9 cellular contexts compared by ENCODE assay signal in genomic region chr15:85692873-85693272, GRCh38.
A peak's percentile ranks its signal among the peaks of the same experiment; 100 is the strongest.
DNase-seq lines count a peak whose midpoint lies in the region; ATAC-seq and TF ChIP-seq lines count a peak whose summit lies in the region.
"Had no signal": no experiment of that assay in that cellular context is flagged by ENCODE, and none has a peak within 500 bp of the region (broad histone marks: within the 10 kb centered on the region; RNA-seq: fewer than 3 reads in every experiment).

No MANE protein-coding gene starts in this region.

- H2AFZ ChIP-seq in neuronal stem cell (ENCODE audit: low read length): no peak overlapping the region

- WGBS in neuronal stem cell (ENCODE audit: extremely low coverage in 2 of 2, insufficient read length in 2 of 2, insufficient replicate concordance in 1 of 2), 2 donors: no CpG with 5 or more reads among the region's 5 CpGs

- H2BK15ac ChIP-seq in neuronal stem cell (ENCODE audit: low read length): no peak overlapping the region

- no peaks in the 10 kb centered on the region for H3K9me3 Mint-ChIP-seq in naive B cell
- no peaks in the 10 kb centered on the region for H3K9me3 Mint-ChIP-seq in glutamatergic neuron (ENCODE audit: unreplicated experiment)

- H3K27ac ChIP-seq in neuronal stem cell (replicated peaks; ENCODE audit: low read length): no peak overlapping the region
- H3K27ac ChIP-seq: epithelial cell of prostate had no signal

- DNase-seq in T-helper 17 cell (no peak), naive B cell (no peak), NCI-H1092 treated with DMSO at 0.1 percent for 48 hours (lab: John Stamatoyannopoulos, UW) (no peak), SIG-M5 treated with dmso at 0.1 percent for 504 hours (lab: John Stamatoyannopoulos, UW; ENCODE audit: unreplicated experiment) (no peak), neuronal stem cell (ENCODE audit: low spot score) (no peak), glutamatergic neuron (no peak)

- no peak for TF ChIP-seq CTCF in glutamatergic neuron (IDR thresholded peaks at IDR 0.05; ENCODE audit: partially characterized antibody, unreplicated experiment)

- H3K9me3 ChIP-seq in T-helper 17 cell (ENCODE audit: control insufficient read depth, low read length, poor library complexity, severe bottlenecking): no peaks in the 10 kb centered on the region
- H3K9me3 ChIP-seq in neuronal stem cell (replicated peaks in 1 of 2; ENCODE audit: control insufficient read depth in 2 of 2, insufficient read depth in 1 of 2, low read depth in 1 of 2, low read length in 2 of 2): no peaks in the 10 kb centered on the region

- no peak overlapping the region for H4K8ac ChIP-seq in neuronal stem cell (ENCODE audit: low read depth, low read length)

- no peak overlapping the region for H3K4ac ChIP-seq in neuronal stem cell (ENCODE audit: low read length)

- H2BK12ac ChIP-seq in neuronal stem cell (ENCODE audit: low read length): no peak overlapping the region

- no peak overlapping the region for H3K4me2 ChIP-seq in neuronal stem cell (ENCODE audit: insufficient read depth, low read length, poor library complexity, severe bottlenecking)

- H3K4me1 Mint-ChIP-seq in T-helper 17 cell (peaks cover 57% of the 10 kb centered on the region), naive B cell (peaks cover 36 to 59% (median 58%) of the 10 kb centered on the region in 3 donors), glutamatergic neuron (ENCODE audit: low read depth, unreplicated experiment) (peaks cover 2% of the 10 kb centered on the region)

- peak; percentile 60 for ATAC-seq in GM18907 (IDR thresholded peaks at IDR 0.05; ENCODE audit: unreplicated experiment)
- peak; percentile 53 for ATAC-seq in HG02759 (IDR thresholded peaks at IDR 0.05; ENCODE audit: unreplicated experiment)
- ATAC-seq in T-helper 17 cell: peak; percentile 38
- no peak for ATAC-seq in naive B cell (ENCODE audit: low read depth in 2 of 2)

- H3K36me3 ChIP-seq in neuronal stem cell (replicated peaks in 1 of 2; ENCODE audit: control insufficient read depth in 2 of 2, insufficient read depth in 2 of 2, low read length in 2 of 2): peaks cover 11 to 54% of the 10 kb centered on the region in 2 donors

- H3K23ac ChIP-seq in neuronal stem cell (ENCODE audit: low read depth, low read length, poor library complexity): no peak overlapping the region

- no peak overlapping the region for H3K4me3 ChIP-seq in neuronal stem cell (ENCODE audit: low read length in 2 of 2)

- no peak overlapping the region for H4K91ac ChIP-seq in neuronal stem cell (ENCODE audit: low read depth, low read length, poor library complexity)

- no peak overlapping the region for H2BK120ac ChIP-seq in neuronal stem cell (ENCODE audit: low read depth, low read length)

- H3K27ac Mint-ChIP-seq in T-helper 17 cell (peak overlapping the region; percentile 98), naive B cell (peak overlapping the region; percentile 84 to 97 (median 92)), glutamatergic neuron (ENCODE audit: unreplicated experiment) (no peak overlapping the region)

- no peak overlapping the region for H2AK5ac ChIP-seq in neuronal stem cell (ENCODE audit: low read depth, low read length)

- no peak overlapping the region for H2BK5ac ChIP-seq in neuronal stem cell (ENCODE audit: low read length)

- H3K27me3 Mint-ChIP-seq in T-helper 17 cell: no peaks in the 10 kb centered on the region
- H3K27me3 Mint-ChIP-seq in naive B cell: no peaks in the 10 kb centered on the region
- H3K27me3 Mint-ChIP-seq in glutamatergic neuron (ENCODE audit: unreplicated experiment): no peaks in the 10 kb centered on the region

- peak overlapping the region; percentile 99 for H3K4me3 Mint-ChIP-seq in T-helper 17 cell
- peak overlapping the region; percentile 3 to 99 (median 82) for H3K4me3 Mint-ChIP-seq in naive B cell
- H3K4me3 Mint-ChIP-seq in glutamatergic neuron (ENCODE audit: unreplicated experiment): no peak overlapping the region

- no peaks in the 10 kb centered on the region for H3K79me1 ChIP-seq in neuronal stem cell (ENCODE audit: low read depth, low read length)

- H3K9ac ChIP-seq in neuronal stem cell (ENCODE audit: low read depth, low read length, poor library complexity): no peak overlapping the region

- H3K36me3 Mint-ChIP-seq in T-helper 17 cell (ENCODE audit: low read depth) (peaks cover 11% of the 10 kb centered on the region), naive B cell (peaks cover 9 to 13% of the 10 kb centered on the region in 2 donors), glutamatergic neuron (ENCODE audit: unreplicated experiment) (no peaks in the 10 kb centered on the region)

- H3K4me1 ChIP-seq in neuronal stem cell (ENCODE audit: control insufficient read depth in 2 of 2, insufficient read depth in 1 of 2, low read depth in 1 of 2, low read length in 2 of 2): peaks cover 10 to 22% of the 10 kb centered on the region in 2 donors

- H3K18ac ChIP-seq in neuronal stem cell (ENCODE audit: low read length): no peak overlapping the region

- H3K14ac ChIP-seq in neuronal stem cell (ENCODE audit: low read length): no peak overlapping the region

- no peaks in the 10 kb centered on the region for H3K27me3 ChIP-seq in neuronal stem cell (ENCODE audit: control insufficient read depth in 3 of 3, insufficient read depth in 3 of 3, low read depth in 1 of 3, low read length in 3 of 3)

Comparison
In these comparisons a context has a peak if more than half of its experiments do, and no peak if none do; other contexts are left out.
1. ATAC-seq: peak in GM18907 (single experiment), HG02759 (single experiment) and T-helper 17 cell (single experiment); none in naive B cell (0 of 2).